12 cellular contexts compared by ENCODE assay signal in the genomic region with DNA sequence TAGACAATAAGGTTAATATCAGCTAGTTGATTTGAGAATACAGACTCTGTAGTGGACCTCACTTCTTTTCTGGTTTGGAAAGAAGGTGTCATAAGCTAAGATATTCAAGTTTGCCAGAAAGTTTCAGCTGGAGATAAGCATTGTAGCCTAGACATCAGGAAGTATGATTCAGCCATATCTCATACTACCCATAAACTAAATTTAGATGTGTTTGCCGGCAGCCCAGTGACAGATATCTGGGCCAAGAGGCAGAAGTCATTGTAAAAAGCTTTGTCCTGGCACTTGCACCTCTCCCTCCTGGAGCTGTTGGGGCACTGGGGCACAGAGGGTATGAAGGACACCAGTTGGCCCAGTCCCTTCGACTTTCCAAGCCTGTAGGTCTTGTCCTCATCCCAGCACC.
A peak's percentile ranks its signal among the peaks of the same experiment; 100 is the strongest.
DNase-seq lines count a peak whose midpoint lies in the region; ATAC-seq and TF ChIP-seq lines count a peak whose summit lies in the region.
"Had no signal": no experiment of that assay in that cellular context is flagged by ENCODE, and none has a peak within 500 bp of the region (broad histone marks: within the 10 kb centered on the region; RNA-seq: fewer than 3 reads in every experiment).

No MANE protein-coding gene starts in this region.

- H3K79me2 ChIP-seq in Karpas-422 (ENCODE audit: low read length) = no peaks in the 10 kb centered on the region

- 35 to 69% methylated on average over 2 of the region's 2 CpGs for WGBS in tibial nerve, 2 donors

- H3K9me2 ChIP-seq in Karpas-422 (replicated peaks; ENCODE audit: insufficient read depth, low read length) = no peaks in the 10 kb centered on the region

- H3K4me3 Mint-ChIP-seq in stimulated activated effector memory CD8-positive, alpha-beta T cell treated with anti-CD3 and anti-CD28 coated beads, Interleukin-12 subunit alpha, Interleukin-12 subunit beta, amount 100 ng/mL, for 72 hours = no peak overlapping the region
- H3K4me3 Mint-ChIP-seq: activated naive CD8-positive, alpha-beta T cell; nephron progenitor cell had no signal

- CTCF ChIA-PET in RWPE1 (lab: Yijun Ruan, JAX) = no interaction called here

- no peak for TF ChIP-seq POLR2A in tibial nerve (IDR thresholded peaks at IDR 0.05)

- H3K4me3 ChIP-seq in fibroblast of pulmonary artery (replicated peaks; ENCODE audit: low read depth, low read length) (no peak overlapping the region), Karpas-422 (ENCODE audit: low read length) (no peak overlapping the region), tibial nerve (no peak overlapping the region)

- ATAC-seq in activated naive CD4-positive, alpha-beta T cell treated with anti-CD3 and anti-CD28 coated beads, Interleukin-2, amount 50 U/mL, for 72 hours = peak; percentile 59 to 67
- peak; percentile 91 for ATAC-seq in stimulated activated effector memory CD8-positive, alpha-beta T cell treated with anti-CD3 and anti-CD28 coated beads, Interleukin-12 subunit alpha, Interleukin-12 subunit beta, amount 100 ng/mL, for 72 hours
- no peak for ATAC-seq in GM21360 (IDR thresholded peaks at IDR 0.05; ENCODE audit: unreplicated experiment)

- no peaks in the 10 kb centered on the region for H3K27me3 ChIP-seq in Karpas-422 (ENCODE audit: low read length)
- H3K27me3 ChIP-seq in tibial nerve = no peaks in the 10 kb centered on the region
- H3K27me3 ChIP-seq: BE2C had no signal

- no peaks in the 10 kb centered on the region for H4K20me1 ChIP-seq in Karpas-422 (ENCODE audit: insufficient read depth, low read depth, low read length)

- TF ChIP-seq EP300 in tibial nerve (IDR thresholded peaks at IDR 0.05) = peak in 1 of 2 donors; percentile 52

- H3K27ac Mint-ChIP-seq in activated naive CD4-positive, alpha-beta T cell treated with anti-CD3 and anti-CD28 coated beads, Interleukin-2, amount 50 U/mL, for 72 hours = no peak overlapping the region
- H3K27ac Mint-ChIP-seq in stimulated activated effector memory CD8-positive, alpha-beta T cell treated with anti-CD3 and anti-CD28 coated beads, Interleukin-12 subunit alpha, Interleukin-12 subunit beta, amount 100 ng/mL, for 72 hours = peak overlapping the region; percentile 17
- H3K27ac Mint-ChIP-seq: activated naive CD8-positive, alpha-beta T cell; nephron progenitor cell had no signal

- H3K27ac ChIP-seq in RWPE1 (no peak overlapping the region), Karpas-422 (ENCODE audit: low read length) (no peak overlapping the region), tibial nerve (no peak overlapping the region)

- no peak overlapping the region for H3K4me2 ChIP-seq in Karpas-422 (ENCODE audit: low read depth, low read length, poor library complexity, severe bottlenecking)

- POLR2A ChIA-PET in RWPE1 (lab: Yijun Ruan, JAX; ENCODE audit: low non-redundant PET) = no interaction called here

- H3K36me3 ChIP-seq in Karpas-422 (ENCODE audit: insufficient read depth, low read length) (no peaks in the 10 kb centered on the region), tibial nerve (peaks cover 0 to 15% (median 0%) of the 10 kb centered on the region in 3 donors)
- H3K36me3 ChIP-seq: BE2C had no signal

- DNase-seq in activated naive CD4-positive, alpha-beta T cell treated with anti-CD3 and anti-CD28 coated beads, Interleukin-2, amount 50 U/mL, for 72 hours (ENCODE audit: low spot score in 2 of 2) = no peak
- no peak for DNase-seq in activated naive CD4-positive, alpha-beta T cell (lab: John Stamatoyannopoulos, UW)
- DNase-seq in RWPE1 (ENCODE audit: low spot score) (peak; percentile 23), fibroblast of pulmonary artery (ENCODE audit: low read depth) (peak; percentile 71), Karpas-422 (no peak), tibial nerve (ENCODE audit: low spot score in 2 of 2) (no peak)
- no peak for DNase-seq in stimulated activated effector memory CD8-positive, alpha-beta T cell treated with anti-CD3 and anti-CD28 coated beads, Interleukin-12 subunit alpha, Interleukin-12 subunit beta, amount 100 ng/mL, for 72 hours (ENCODE audit: low spot score in 2 of 2)
- DNase-seq: BE2C, NCI-H187, nephron progenitor cell had no signal

- no peak for TF ChIP-seq CTCF in RWPE1 (conservative IDR thresholded peaks at IDR 0.05; ENCODE audit: low read depth)
- no peak for TF ChIP-seq CTCF in fibroblast of pulmonary artery (IDR thresholded peaks at IDR 0.05; ENCODE audit: low read length, missing control alignments)
- TF ChIP-seq CTCF in tibial nerve (IDR thresholded peaks at IDR 0.05) = no peak

- no peak overlapping the region for H2AFZ ChIP-seq in Karpas-422 (ENCODE audit: low read length)

- H3K9me3 Mint-ChIP-seq in activated naive CD4-positive, alpha-beta T cell treated with anti-CD3 and anti-CD28 coated beads, Interleukin-2, amount 50 U/mL, for 72 hours = no peaks in the 10 kb centered on the region
- H3K9me3 Mint-ChIP-seq in stimulated activated effector memory CD8-positive, alpha-beta T cell treated with anti-CD3 and anti-CD28 coated beads, Interleukin-12 subunit alpha, Interleukin-12 subunit beta, amount 100 ng/mL, for 72 hours = no peaks in the 10 kb centered on the region

- H3K4me1 ChIP-seq in Karpas-422 (ENCODE audit: low read length) (no peaks in the 10 kb centered on the region), tibial nerve (peaks cover 0 to 8% (median 0%) of the 10 kb centered on the region in 4 donors)
- H3K4me1 ChIP-seq: BE2C had no signal

- no peaks in the 10 kb centered on the region for H3K36me3 Mint-ChIP-seq in activated naive CD4-positive, alpha-beta T cell treated with anti-CD3 and anti-CD28 coated beads, Interleukin-2, amount 50 U/mL, for 72 hours
- H3K36me3 Mint-ChIP-seq in stimulated activated effector memory CD8-positive, alpha-beta T cell treated with anti-CD3 and anti-CD28 coated beads, Interleukin-12 subunit alpha, Interleukin-12 subunit beta, amount 100 ng/mL, for 72 hours = no peaks in the 10 kb centered on the region
- H3K36me3 Mint-ChIP-seq: activated naive CD8-positive, alpha-beta T cell had no signal

- no peaks in the 10 kb centered on the region for H3K9me3 ChIP-seq in Karpas-422 (ENCODE audit: low read length)
- H3K9me3 ChIP-seq in tibial nerve = no peaks in the 10 kb centered on the region
- H3K9me3 ChIP-seq: BE2C had no signal

- H3K4me1 Mint-ChIP-seq in stimulated activated effector memory CD8-positive, alpha-beta T cell treated with anti-CD3 and anti-CD28 coated beads, Interleukin-12 subunit alpha, Interleukin-12 subunit beta, amount 100 ng/mL, for 72 hours = peaks cover 6% of the 10 kb centered on the region

- no peak overlapping the region for H3K9ac ChIP-seq in Karpas-422 (ENCODE audit: low read length)

Comparison
In these comparisons a context has a peak if more than half of its experiments do, and no peak if none do; other contexts are left out.
1. DNase-seq: peak in RWPE1 (single experiment) and fibroblast of pulmonary artery (single experiment); none in activated naive CD4-positive, alpha-beta T cell treated with anti-CD3 and anti-CD28 coated beads, Interleukin-2, amount 50 U/mL, for 72 hours (0 of 2), activated naive CD4-positive, alpha-beta T cell (0 of 4), stimulated activated effector memory CD8-positive, alpha-beta T cell treated with anti-CD3 and anti-CD28 coated beads, Interleukin-12 subunit alpha, Interleukin-12 subunit beta, amount 100 ng/mL, for 72 hours (0 of 2), Karpas-422 (single experiment) and tibial nerve (0 of 2).